ENCODE assay signal across 1 cellular context in the genomic region with DNA sequence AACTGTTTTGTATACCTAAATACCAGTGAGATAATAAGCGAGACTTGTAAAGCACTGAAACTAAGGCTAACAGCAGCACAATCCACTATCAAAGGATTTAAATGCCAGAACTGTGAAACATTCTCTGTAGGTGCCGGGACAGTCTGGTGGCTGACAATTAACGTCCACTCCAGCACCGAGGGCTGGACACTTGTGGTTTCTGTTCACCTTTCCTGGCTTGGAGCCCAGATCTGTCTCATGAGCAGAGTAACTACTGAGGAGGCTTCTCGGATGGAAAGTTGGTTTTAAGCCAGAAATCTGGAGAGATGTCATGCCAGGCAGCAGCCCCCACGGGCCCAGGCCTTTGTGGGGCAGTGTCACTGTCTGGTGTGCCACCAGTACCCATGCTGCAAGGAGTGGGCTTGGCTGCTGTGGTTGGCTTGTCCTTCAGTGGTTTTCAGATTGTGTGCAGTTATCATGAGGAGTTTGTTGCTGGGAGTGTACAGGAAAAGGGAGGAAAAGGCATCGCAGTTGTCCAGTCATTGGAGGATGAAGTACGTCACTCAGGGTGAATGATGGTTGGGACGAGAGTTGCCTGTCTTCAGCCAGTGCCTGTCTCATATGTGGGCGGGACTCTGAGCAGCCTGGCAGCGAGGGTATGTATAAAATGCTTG.
TF ChIP-seq lines count a peak whose summit lies in the region.

No MANE protein-coding gene starts in this region.

TF ChIP-seq in HCT116, 20 proteins besides CTCF, POLR2A, EP300 and RAD21 (continued from another document):
- peak; percentile 78 for TF ChIP-seq JUND (IDR thresholded peaks at IDR 0.05)
- peak; percentile 83 for TF ChIP-seq SP1 (IDR thresholded peaks at IDR 0.05; ENCODE audit: low read depth)
- no peak for TF ChIP-seq EZH2 (IDR thresholded peaks at IDR 0.05)
- peak; percentile 67 for TF ChIP-seq FOSL1 (IDR thresholded peaks at IDR 0.05; ENCODE audit: low read depth)
- TF ChIP-seq POLR2AphosphoS5 (IDR thresholded peaks at IDR 0.05; ENCODE audit: low read depth, low read length) = peak; percentile 75
- no peak; the same call in 1 of the 2 replicates for TF ChIP-seq ATF3 (IDR thresholded peaks at IDR 0.05)
- peak; percentile 56; the same call in 1 of the 2 replicates for TF ChIP-seq SRF (IDR thresholded peaks at IDR 0.05; ENCODE audit: low read depth)
- TF ChIP-seq CBX3 (IDR thresholded peaks at IDR 0.05; ENCODE audit: low read depth) = peak; percentile 75
- TF ChIP-seq, protein P1, sequence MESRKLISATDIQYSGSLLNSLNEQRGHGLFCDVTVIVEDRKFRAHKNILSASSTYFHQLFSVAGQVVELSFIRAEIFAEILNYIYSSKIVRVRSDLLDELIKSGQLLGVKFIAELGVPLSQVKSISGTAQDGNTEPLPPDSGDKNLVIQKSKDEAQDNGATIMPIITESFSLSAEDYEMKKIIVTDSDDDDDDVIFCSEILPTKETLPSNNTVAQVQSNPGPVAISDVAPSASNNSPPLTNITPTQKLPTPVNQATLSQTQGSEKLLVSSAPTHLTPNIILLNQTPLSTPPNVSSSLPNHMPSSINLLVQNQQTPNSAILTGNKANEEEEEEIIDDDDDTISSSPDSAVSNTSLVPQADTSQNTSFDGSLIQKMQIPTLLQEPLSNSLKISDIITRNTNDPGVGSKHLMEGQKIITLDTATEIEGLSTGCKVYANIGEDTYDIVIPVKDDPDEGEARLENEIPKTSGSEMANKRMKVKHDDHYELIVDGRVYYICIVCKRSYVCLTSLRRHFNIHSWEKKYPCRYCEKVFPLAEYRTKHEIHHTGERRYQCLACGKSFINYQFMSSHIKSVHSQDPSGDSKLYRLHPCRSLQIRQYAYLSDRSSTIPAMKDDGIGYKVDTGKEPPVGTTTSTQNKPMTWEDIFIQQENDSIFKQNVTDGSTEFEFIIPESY (IDR thresholded peaks at IDR 0.05; ENCODE audit: extremely low read depth, insufficient replicate concordance, low read length) = peak; percentile 16
- TF ChIP-seq EGR1 (IDR thresholded peaks at IDR 0.05; ENCODE audit: low read depth) = no peak
- TF ChIP-seq YY1 (IDR thresholded peaks at IDR 0.05; ENCODE audit: extremely low read depth, insufficient replicate concordance, low read depth, low read length) = no peak
- no peak for TF ChIP-seq ZFX (IDR thresholded peaks at IDR 0.05)
TF ChIP-seq in HCT116: peak in this region for 11.
